8 cellular contexts compared by ENCODE assay signal in the genomic region with DNA sequence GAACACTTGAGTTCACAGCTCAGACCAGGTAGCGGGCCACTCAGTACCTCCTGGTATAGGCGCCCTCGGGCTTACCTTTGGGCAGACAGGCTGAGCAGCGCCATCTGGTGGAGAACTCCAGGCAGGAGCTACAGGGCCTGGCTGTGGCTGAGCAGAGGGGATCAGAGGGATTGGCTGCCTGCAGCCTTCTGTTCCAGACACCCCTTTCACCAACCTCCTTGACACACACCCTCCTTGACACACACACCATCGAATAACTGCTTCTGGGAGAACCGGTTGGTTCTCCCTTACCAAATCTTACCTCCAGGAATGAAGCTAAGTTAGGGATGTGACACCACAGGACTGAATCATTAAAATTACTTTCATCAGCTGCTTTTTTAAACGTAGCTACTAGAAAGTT. TPM values are rescaled to one million over a fixed set of nuclear protein-coding genes. Genes with fewer than 3 reads are reported as not detected.
DNase-seq lines count a peak whose midpoint lies in the region; ATAC-seq and TF ChIP-seq lines count a peak whose summit lies in the region.

No MANE protein-coding gene starts in this region.

- TF ChIP-seq CTCF in GM12801 (IDR thresholded peaks at IDR 0.05; ENCODE audit: extremely low read depth, insufficient read length) (peak; percentile 59), foreskin fibroblast (IDR thresholded peaks at IDR 0.05; ENCODE audit: low read depth, low read length) (peak; percentile 88), neutrophil (IDR thresholded peaks at IDR 0.05) (peak; percentile 85), suprapubic skin (IDR thresholded peaks at IDR 0.05) (peak; percentile 54 to 87)

- DNase-seq in M059J (ENCODE audit: low read depth) (peak; percentile 60), SHP77 treated with DMSO at 0.1 percent for 48 hours (lab: John Stamatoyannopoulos, UW) (peak; percentile 15), foreskin fibroblast (peak; percentile 29 to 79), suprapubic skin (ENCODE audit: low spot score in 2 of 2) (peak; percentile 80 to 87)
- peak; percentile 76 for DNase-seq in activated T-helper 9 cell treated with anti-CD3 and anti-CD28 coated beads, Interleukin-2, amount 50 U/mL, for 16 hours (ENCODE audit: low read depth)

- H3K4me3 ChIP-seq in foreskin fibroblast (ENCODE audit: low read depth in 1 of 2, low read length in 2 of 2) (no peak overlapping the region), neutrophil (ENCODE audit: low read depth in 1 of 2, low read length in 1 of 2) (no peak overlapping the region), suprapubic skin (no peak overlapping the region)

- no peak for ATAC-seq in GM19035 (IDR thresholded peaks at IDR 0.05; ENCODE audit: unreplicated experiment)

- H3K9me3 ChIP-seq in neutrophil (no peaks in the 10 kb centered on the region), suprapubic skin (no peaks in the 10 kb centered on the region)

- no peaks in the 10 kb centered on the region for H3K36me3 ChIP-seq in neutrophil
- H3K36me3 ChIP-seq in suprapubic skin: no peaks in the 10 kb centered on the region

- no peak overlapping the region for H3K27ac ChIP-seq in neutrophil
- no peak overlapping the region for H3K27ac ChIP-seq in suprapubic skin

- no peak for TF ChIP-seq POLR2A in suprapubic skin (IDR thresholded peaks at IDR 0.05)

- no peaks in the 10 kb centered on the region for H3K4me1 ChIP-seq in neutrophil (ENCODE audit: control insufficient read depth in 1 of 2, insufficient read depth in 1 of 2, low read depth in 1 of 2, low read length in 1 of 2)
- peaks cover 12% of the 10 kb centered on the region for H3K4me1 ChIP-seq in suprapubic skin

- TF ChIP-seq EP300 in suprapubic skin (IDR thresholded peaks at IDR 0.05): no peak

- peaks cover 69% of the 10 kb centered on the region for H3K27me3 ChIP-seq in neutrophil
- peaks cover 35% of the 10 kb centered on the region for H3K27me3 ChIP-seq in suprapubic skin

- WGBS in suprapubic skin: 3% methylated on average over 7 of the region's 7 CpGs

RNA-seq across cellular contexts. Expression of a gene that starts 6.5 kb away (rescaled TPM):
- total RNA-seq in M059J (2014; rRNA removed; shearing (Covaris generic)): not detected in 2 replicates
- total RNA-seq in suprapubic skin: not detected

RNA-seq across cellular contexts. Expression of a gene that starts 15.0 kb away (rescaled TPM):
- total RNA-seq in M059J (2014; rRNA removed; shearing (Covaris generic)): 58.0 and 62.5 TPM in 2 replicates
- 10 to 100 TPM; 35.6 to 55.8 (median 45.3) TPM for total RNA-seq in suprapubic skin

RNA-seq across cellular contexts. Expression of a gene that starts 44.6 kb away (rescaled TPM):
- not detected in 2 replicates for total RNA-seq in M059J (2014; rRNA removed; shearing (Covaris generic))
- total RNA-seq in suprapubic skin: not detected

RNA-seq across cellular contexts. Expression of a gene that starts 55.1 kb away (rescaled TPM):
- 1,156 and 1,189 TPM in 2 replicates for total RNA-seq in M059J (2014; rRNA removed; shearing (Covaris generic))
- 100 to 1,000 TPM; 101 to 194 (median 146) TPM for total RNA-seq in suprapubic skin

Comparison
In these comparisons a context has a peak if more than half of its experiments do, and no peak if none do; other contexts are left out.
1. DNase-seq: peak in every context shown above with its lines; median percentile 84 in suprapubic skin; 76 in activated T-helper 9 cell treated with anti-CD3 and anti-CD28 coated beads, Interleukin-2, amount 50 U/mL, for 16 hours; 60 in M059J; 54 in foreskin fibroblast; 15 in SHP77 treated with DMSO at 0.1 percent for 48 hours.